19 cellular contexts compared by ENCODE assay signal in genomic region chr22:20656516-20656901, GRCh38.
"Had no signal": no experiment of that assay in that cellular context is flagged by ENCODE, and none has a peak within 500 bp of the region (broad histone marks: within the 10 kb centered on the region; RNA-seq: fewer than 3 reads in every experiment).

No MANE protein-coding gene starts in this region.

- DNase-seq: activated CD4-positive, alpha-beta T cell treated with anti-CD3 and anti-CD28 coated beads for 48 hours; activated CD8-positive, alpha-beta T cell treated with anti-CD3 and anti-CD28 coated beads for 36 hours; activated T-cell treated with anti-CD3 and anti-CD28 coated beads, Interleukin-2, amount 50 U/mL, for 1 hour; adrenal gland; brain microvascular endothelial cell; central memory CD4-positive, alpha-beta T cell; effector memory CD4-positive, alpha-beta T cell; foreskin melanocyte; kidney; lower lobe of right lung; naive B cell; spleen; stimulated activated CD4-positive, alpha-beta T cell treated with anti-CD3 and anti-CD28 coated beads, Interleukin-4, amount 100 ng/mL, for 1 hour; stimulated activated naive CD4-positive, alpha-beta T cell treated with Interleukin-2 at 50 U/mL for 16 hours had no signal

- H3K36me3 ChIP-seq: adrenal gland, ascending aorta, brain microvascular endothelial cell, lower lobe of right lung, spleen had no signal

- H3K27ac Mint-ChIP-seq: activated CD8-positive, alpha-beta T cell treated with anti-CD3 and anti-CD28 coated beads for 36 hours; activated naive CD4-positive, alpha-beta T cell treated with anti-CD3 and anti-CD28 coated beads, Interleukin-2, amount 50 U/mL, for 72 hours; naive B cell had no signal

- H3K9me3 ChIP-seq: adrenal gland, ascending aorta, lower lobe of right lung, spleen had no signal

- H3K9me3 Mint-ChIP-seq: activated CD8-positive, alpha-beta T cell treated with anti-CD3 and anti-CD28 coated beads for 36 hours; activated naive CD4-positive, alpha-beta T cell treated with anti-CD3 and anti-CD28 coated beads, Interleukin-2, amount 50 U/mL, for 72 hours; naive B cell; neural crest cell had no signal

- H3K4me1 ChIP-seq: adrenal gland, ascending aorta, lower lobe of right lung, spleen had no signal

- H3K27me3 ChIP-seq: adrenal gland, ascending aorta had no signal

- H3K4me3 ChIP-seq: adrenal gland, ascending aorta, lower lobe of right lung, spleen had no signal

- H3K4me1 Mint-ChIP-seq: naive B cell had no signal

- FAIRE-seq: endothelial cell of umbilical vein, kidney had no signal

- H3K4me3 Mint-ChIP-seq: activated CD8-positive, alpha-beta T cell treated with anti-CD3 and anti-CD28 coated beads for 36 hours; naive B cell; neural crest cell had no signal

- H3K36me3 Mint-ChIP-seq: activated naive CD4-positive, alpha-beta T cell treated with anti-CD3 and anti-CD28 coated beads, Interleukin-2, amount 50 U/mL, for 72 hours; naive B cell had no signal

- ATAC-seq: activated CD8-positive, alpha-beta T cell treated with anti-CD3 and anti-CD28 coated beads for 36 hours; activated naive CD4-positive, alpha-beta T cell treated with anti-CD3 and anti-CD28 coated beads, Interleukin-2, amount 50 U/mL, for 72 hours; esophagus mucosa had no signal

- H3K27ac ChIP-seq: adrenal gland, ascending aorta, brain microvascular endothelial cell, lower lobe of right lung, spleen had no signal
